In genomic region chr2:208618220-208618619, GRCh38 we compare ENCODE assay signal across 1 cellular context.
TF ChIP-seq lines count a peak whose summit lies in the region.

No MANE protein-coding gene starts in this region.

TF ChIP-seq in K562, 482 proteins besides CTCF, POLR2A, EP300 and RAD21:
- no peak for TF ChIP-seq DMBX1 (CRISPR knock-in tag; IDR thresholded peaks at IDR 0.05; ENCODE audit: borderline replicate concordance)
- TF ChIP-seq BRCA1 (IDR thresholded peaks at IDR 0.05): no peak
- no peak for TF ChIP-seq BRCA1 (CRISPR knock-in tag; IDR thresholded peaks at IDR 0.05)
- TF ChIP-seq ZBTB17 (CRISPR knock-in tag; IDR thresholded peaks at IDR 0.05): no peak
- TF ChIP-seq PHTF2 (CRISPR knock-in tag; IDR thresholded peaks at IDR 0.05): no peak
- TF ChIP-seq ELF1 (tag; IDR thresholded peaks at IDR 0.05): no peak
- no peak for TF ChIP-seq SMAD2 (IDR thresholded peaks at IDR 0.05; ENCODE audit: low read depth, low read length)
- no peak for TF ChIP-seq BRF2 (IDR thresholded peaks at IDR 0.05; ENCODE audit: borderline replicate concordance, insufficient read depth, insufficient read length)
- TF ChIP-seq MBD2 (IDR thresholded peaks at IDR 0.05; ENCODE audit: borderline replicate concordance, low read depth): no peak
- no peak for TF ChIP-seq NCOA2 (IDR thresholded peaks at IDR 0.05; ENCODE audit: partially characterized antibody in 2 of 2)
- TF ChIP-seq RUNX1 (IDR thresholded peaks at IDR 0.05; ENCODE audit: low read depth): no peak
- TF ChIP-seq HNRNPL (IDR thresholded peaks at IDR 0.05; ENCODE audit: low read depth, low read length): no peak
- TF ChIP-seq RCOR1 (IDR thresholded peaks at IDR 0.05; ENCODE audit: borderline replicate concordance in 1 of 2, low read depth in 2 of 2, low read length in 2 of 2): no peak
- TF ChIP-seq ZNF644 (tag; IDR thresholded peaks at IDR 0.05; ENCODE audit: low read depth): no peak
- no peak for TF ChIP-seq UBTF (IDR thresholded peaks at IDR 0.05; ENCODE audit: borderline replicate concordance in 1 of 2, low read depth in 2 of 2, low read length in 2 of 2)
- no peak for TF ChIP-seq HDAC8 (tag; IDR thresholded peaks at IDR 0.05)
- no peak for TF ChIP-seq CHCHD3 (CRISPR knock-in tag; IDR thresholded peaks at IDR 0.05)
